Comparison of ENCODE assay signal across 9 cellular contexts in the genomic region with DNA sequence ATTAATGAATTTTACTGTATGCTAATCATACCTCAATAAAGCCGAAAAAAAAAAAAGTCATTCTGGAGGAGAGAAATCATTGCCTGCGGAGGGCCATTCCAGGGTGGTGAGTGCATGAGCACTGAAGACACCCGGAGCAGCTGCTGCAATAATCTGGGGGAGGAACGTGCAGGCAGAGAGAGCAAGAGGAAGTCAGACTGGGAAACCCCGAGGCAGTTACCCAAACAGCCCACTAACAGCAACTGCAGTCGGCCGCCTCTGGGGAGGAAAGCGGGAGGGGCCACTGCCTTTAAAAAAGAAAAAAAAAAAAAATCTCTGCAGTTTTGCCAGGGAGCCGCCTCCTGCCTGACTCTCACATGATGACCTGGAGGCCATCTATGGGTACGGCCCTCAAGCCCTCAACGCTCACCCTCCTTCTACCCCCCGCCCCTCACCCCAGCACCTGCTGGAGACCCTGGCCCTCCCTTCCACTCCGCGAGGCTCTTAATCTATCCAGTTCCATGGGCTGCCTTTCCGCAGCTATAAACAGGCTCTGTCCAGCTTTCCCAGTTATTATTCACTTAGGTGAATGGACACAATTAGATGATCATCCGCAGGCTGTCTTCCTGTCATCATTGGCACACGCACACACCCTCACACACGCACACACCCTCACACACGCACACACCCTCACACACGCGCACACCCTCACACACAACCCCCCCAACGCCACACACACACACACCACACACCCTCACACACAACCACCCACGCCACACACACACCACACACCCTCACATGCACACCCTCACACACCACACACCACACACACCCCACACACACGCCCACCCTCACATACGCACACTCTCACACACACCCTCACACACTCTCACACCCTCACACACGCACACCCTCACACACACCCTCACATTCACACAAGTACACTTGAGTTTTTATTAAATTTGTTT. TPM values are rescaled to one million over a fixed set of nuclear protein-coding genes. Genes with fewer than 3 reads are reported as not detected.
A peak's percentile ranks its signal among the peaks of the same experiment; 100 is the strongest.
DNase-seq lines count a peak whose midpoint lies in the region; ATAC-seq, FAIRE-seq and TF ChIP-seq lines count a peak whose summit lies in the region.
"Had no signal": no experiment of that assay in that cellular context is flagged by ENCODE, and none has a peak within 500 bp of the region (broad histone marks: within the 10 kb centered on the region; RNA-seq: fewer than 3 reads in every experiment).

No MANE protein-coding gene starts in this region.

- TF ChIP-seq CTCF in K562 (IDR thresholded peaks at IDR 0.05 in 2 of 3, conservative IDR thresholded peaks at IDR 0.05 in 1 of 3; ENCODE audit: insufficient read depth in 2 of 3, low read depth in 1 of 3, low read length in 3 of 3) (peak in 1 of 3 experiments; percentile 4; a peak in 1 of 6 replicates), lower leg skin (IDR thresholded peaks at IDR 0.05) (no peak)

- H3K4me1 ChIP-seq in K562 (replicated peaks in 1 of 2; ENCODE audit: control insufficient read depth in 2 of 2, insufficient read depth in 2 of 2, low read length in 2 of 2): peaks cover 24 to 55% of the 10 kb centered on the region in 2 experiments

- ATAC-seq in GM21737 (IDR thresholded peaks at IDR 0.05; ENCODE audit: unreplicated experiment): peak; percentile 81
- peak; percentile 83 for ATAC-seq in K562
- no peak for ATAC-seq in GM19328 (IDR thresholded peaks at IDR 0.05; ENCODE audit: unreplicated experiment)

- POLR2A ChIA-PET in K562 (lab: Yijun Ruan, JAX): no interaction called here

- H3K9me3 ChIP-seq in MG63 (no peaks in the 10 kb centered on the region), K562 (replicated peaks; ENCODE audit: control insufficient read depth, insufficient read depth, low read depth, low read length) (no peaks in the 10 kb centered on the region)
- H3K9me3 ChIP-seq: thoracic aorta had no signal

- CTCF ChIA-PET in K562 (lab: Yijun Ruan, JAX; ENCODE audit: low intra/inter-chr PET ratio): no interaction called here

- H3K27ac ChIP-seq in K562 (ENCODE audit: extremely low read depth, low read depth, low read length): no peak overlapping the region
- H3K27ac ChIP-seq: thoracic aorta had no signal

- 6% methylated on average over 13 of the region's 26 CpGs for WGBS in K562 (ENCODE audit: insufficient coverage, low coverage, missing lambda C conversion rate)
- 16 to 52% methylated on average over 26 of the region's 26 CpGs for WGBS in lower leg skin, 2 donors

- H3K27me3 ChIP-seq in MG63 (no peaks in the 10 kb centered on the region), K562 (ENCODE audit: control insufficient read depth in 2 of 2, insufficient read depth in 2 of 2, low read length in 2 of 2) (peaks cover 0 to 7% of the 10 kb centered on the region in 2 experiments; a peak in 1 of 5 replicates)

- H3K4me3 ChIP-seq in MG63 (no peak overlapping the region), K562 (no peak overlapping the region), lower leg skin (ENCODE audit: low read depth, poor library complexity, severe bottlenecking) (no peak overlapping the region)
- H3K4me3 ChIP-seq: thoracic aorta had no signal

- no peak overlapping the region; the same call in 1 of the 2 replicates for H3K4me2 ChIP-seq in K562 (ENCODE audit: insufficient read depth, low read length)

- TF ChIP-seq EP300 in K562 (IDR thresholded peaks at IDR 0.05; ENCODE audit: low read length): peak; percentile 39; the same call in 1 of the 2 replicates

- FAIRE-seq in G401.6 (lab: Jason Lieb, UNC): peak; percentile 87
- peak; percentile 60 for FAIRE-seq in K562 (lab: Jason Lieb, UNC)

- no TSS peak for BruUV-seq in K562 (replicated peaks; lab: Mats Ljungman, UMichigan)

- TF ChIP-seq RAD21 in K562 (CRISPR knock-in tag; conservative IDR thresholded peaks at IDR 0.05 in 1 of 2, IDR thresholded peaks at IDR 0.05 in 1 of 2): no peak

- TF ChIP-seq POLR2A in K562 (conservative IDR thresholded peaks at IDR 0.05): no peak
- no peak for TF ChIP-seq POLR2A in lower leg skin (IDR thresholded peaks at IDR 0.05)

- DNase-seq in MG63: peak; percentile 76
- DNase-seq in SW 1271 (lab: John Stamatoyannopoulos, UW): peak; percentile 51 to 60
- DNase-seq in K562 (ENCODE audit: extremely low read depth in 1 of 4, low spot score in 3 of 4): peak; percentile 65 to 77 (median 70)
- peak; percentile 24 to 90 for DNase-seq in lower leg skin (ENCODE audit: low spot score in 2 of 2)
- DNase-seq in stromal cell of bone marrow (ENCODE audit: low read depth): peak; percentile 58

- no peaks in the 10 kb centered on the region for H3K79me2 ChIP-seq in K562 (ENCODE audit: control insufficient read depth, insufficient read depth, low read length)

- in situ Hi-C loops in K562 (cut with MboI): no loop called here

- H3K36me3 ChIP-seq in MG63: no peaks in the 10 kb centered on the region
- H3K36me3 ChIP-seq in K562 (ENCODE audit: control insufficient read depth, insufficient read depth, low read length): no peaks in the 10 kb centered on the region
- H3K36me3 ChIP-seq: thoracic aorta had no signal

- no peaks in the 10 kb centered on the region for H3K9me1 ChIP-seq in K562 (ENCODE audit: control insufficient read depth, insufficient read depth, low read length)

- no peak overlapping the region for H2AFZ ChIP-seq in K562 (ENCODE audit: low read depth, low read length)

- intact Hi-C loops in K562 (cut with micrococcal nuclease): no loop called here
- intact Hi-C loops in lower leg skin (cut with DNase I; ENCODE audit: low total_unique reads): no loop called here

- H3K9ac ChIP-seq in K562 (ENCODE audit: insufficient read depth in 1 of 2, low read depth in 2 of 2, low read length in 2 of 2): peak overlapping the region in 1 of 2 experiments; percentile 52; a peak in 1 of 4 replicates

- no peaks in the 10 kb centered on the region for H4K20me1 ChIP-seq in K562 (replicated peaks; ENCODE audit: control insufficient read depth, insufficient read depth, low read length)

RNA-seq across cellular contexts. Expression of a gene that starts 3.4 kb away (rescaled TPM):
- total RNA-seq in MG63 (2014; rRNA removed; shearing (Covaris generic); ENCODE audit: low replicate concordance): 0.27 TPM in 1 of 2 replicates, not detected in the other
- total RNA-seq in K562 (2011; cell fraction: chromatin; rRNA removed; ENCODE audit: low replicate concordance): not detected in 2 replicates
- not detected in 2 replicates for total RNA-seq in K562 (2011; cell fraction: nucleolus; rRNA removed)
- not detected in 2 replicates for total RNA-seq in K562 (2011; cell fraction: nucleoplasm; rRNA removed)
- not detected in 2 replicates for total RNA-seq in K562 (2014; rRNA removed)
- not detected in 2 replicates for total RNA-seq in K562 (2014; rRNA removed; fragmentation: Illumina TruSeq; extraction: Trizol)
- not detected in 2 replicates for total RNA-seq in K562 (2015; rRNA removed; fragmentation: Illumina TruSeq; extraction: Trizol)
- total RNA-seq in K562 (2021): not detected in 2 replicates
- not detected in 2 replicates for polyA plus RNA-seq in K562 (2011; rRNA removed)
- not detected in 2 replicates for polyA plus RNA-seq in K562 (2011; cell fraction: cytosol; rRNA removed)
- polyA plus RNA-seq in K562 (2011; cell fraction: nucleus; rRNA removed): not detected in 2 replicates
- polyA plus RNA-seq in K562 (2012): 0.56 and 0.65 TPM in 2 replicates
- polyA plus RNA-seq in K562 (2014; fragmentation: Illumina TruSeq; extraction: Trizol): not detected in 2 replicates
- polyA plus RNA-seq in K562 (2014; fragmentation: Nextera tagmentation; extraction: Ambion mirVana): not detected
- polyA plus RNA-seq in K562 (2014; rRNA removed): not detected in 2 replicates
- not detected in 2 replicates for polyA minus RNA-seq in K562 (2011; rRNA and poly(A)+ RNA removed)
- polyA minus RNA-seq in K562 (2011; cell fraction: cytosol; rRNA and poly(A)+ RNA removed): not detected in 2 replicates
- not detected in 2 replicates for polyA minus RNA-seq in K562 (2011; cell fraction: nucleus; rRNA and poly(A)+ RNA removed)
- total RNA-seq in lower leg skin: 1 to 10 TPM in 2 of 4 donors, under 1 TPM in 2; 0.53 to 2.6 (median 0.98) TPM
- total RNA-seq: thoracic aorta had no signal

RNA-seq across cellular contexts. Expression of a gene that starts 15.1 kb away (rescaled TPM):
- total RNA-seq in MG63 (2014; rRNA removed; shearing (Covaris generic); ENCODE audit: low replicate concordance): 0.30 TPM in 1 of 2 replicates, not detected in the other
- total RNA-seq in K562 (2011; cell fraction: chromatin; rRNA removed; ENCODE audit: low replicate concordance): 1.9 and 4.7 TPM in 2 replicates
- 1.1 and 2.7 TPM in 2 replicates for total RNA-seq in K562 (2011; cell fraction: nucleolus; rRNA removed)
- total RNA-seq in K562 (2011; cell fraction: nucleoplasm; rRNA removed): 1.5 and 1.8 TPM in 2 replicates
- total RNA-seq in K562 (2014; rRNA removed) (0.09 and 0.24 TPM in 2 replicates), K562 (2014; rRNA removed; fragmentation: Illumina TruSeq; extraction: Trizol) (0.10 and 0.40 TPM in 2 replicates), K562 (2015; rRNA removed; fragmentation: Illumina TruSeq; extraction: Trizol) (0.11 and 0.36 TPM in 2 replicates), K562 (2021) (0.29 and 0.86 TPM in 2 replicates), lower leg skin (10 to 100 TPM in 2 of 4 donors, 1 to 10 TPM in 2; 3.0 to 12.9 (median 8.4) TPM)
- polyA plus RNA-seq in K562 (2011; rRNA removed) (0.15 and 0.61 TPM in 2 replicates), K562 (2014; fragmentation: Illumina TruSeq; extraction: Trizol) (0.16 and 0.21 TPM in 2 replicates), K562 (2014; fragmentation: Nextera tagmentation; extraction: Ambion mirVana) (not detected), K562 (2014; rRNA removed) (0.62 TPM in 1 of 2 replicates, not detected in the other)
- polyA plus RNA-seq in K562 (2011; cell fraction: cytosol; rRNA removed): 0.10 and 0.19 TPM in 2 replicates
- polyA plus RNA-seq in K562 (2011; cell fraction: nucleus; rRNA removed): 1.4 and 1.7 TPM in 2 replicates
- 0.29 and 2.2 TPM in 2 replicates for polyA plus RNA-seq in K562 (2012)
- polyA minus RNA-seq in K562 (2011; rRNA and poly(A)+ RNA removed): 0.18 and 0.21 TPM in 2 replicates
- 3.5 TPM in 1 of 2 replicates, not detected in the other for polyA minus RNA-seq in K562 (2011; cell fraction: cytosol; rRNA and poly(A)+ RNA removed)
- polyA minus RNA-seq in K562 (2011; cell fraction: nucleus; rRNA and poly(A)+ RNA removed): 0.44 and 1.1 TPM in 2 replicates

RNA-seq across cellular contexts. Expression of a gene that starts 25.0 kb away (rescaled TPM):
- 0.07 and 2.4 TPM in 2 replicates for total RNA-seq in MG63 (2014; rRNA removed; shearing (Covaris generic); ENCODE audit: low replicate concordance)
- total RNA-seq in K562 (2011; cell fraction: chromatin; rRNA removed; ENCODE audit: low replicate concordance): 54.8 and 157 TPM in 2 replicates
- 105 and 155 TPM in 2 replicates for total RNA-seq in K562 (2011; cell fraction: nucleolus; rRNA removed)
- total RNA-seq in K562 (2011; cell fraction: nucleoplasm; rRNA removed): 55.0 and 81.2 TPM in 2 replicates
- total RNA-seq in K562 (2014; rRNA removed): 52.7 and 81.2 TPM in 2 replicates
- 3.1 and 5.5 TPM in 2 replicates for total RNA-seq in K562 (2014; rRNA removed; fragmentation: Illumina TruSeq; extraction: Trizol)
- 32.7 and 36.8 TPM in 2 replicates for total RNA-seq in K562 (2015; rRNA removed; fragmentation: Illumina TruSeq; extraction: Trizol)
- 70.5 and 81.8 TPM in 2 replicates for total RNA-seq in K562 (2021)
- polyA plus RNA-seq in K562 (2011; rRNA removed): 9.6 and 29.7 TPM in 2 replicates
- 21.0 and 26.6 TPM in 2 replicates for polyA plus RNA-seq in K562 (2011; cell fraction: cytosol; rRNA removed)
- 174 and 259 TPM in 2 replicates for polyA plus RNA-seq in K562 (2011; cell fraction: nucleus; rRNA removed)
- 59.1 and 135 TPM in 2 replicates for polyA plus RNA-seq in K562 (2012)
- polyA plus RNA-seq in K562 (2014; fragmentation: Illumina TruSeq; extraction: Trizol): 13.5 and 40.2 TPM in 2 replicates
- 1 to 10 TPM in 1 of 2 experiments, under 1 TPM in 1; 0.30 to 1.7 TPM for polyA plus RNA-seq in K562 (2014; fragmentation: Nextera tagmentation; extraction: Ambion mirVana)
- polyA plus RNA-seq in K562 (2014; rRNA removed): 63.7 and 77.8 TPM in 2 replicates
- polyA minus RNA-seq in K562 (2011; rRNA and poly(A)+ RNA removed): 3.6 and 6.7 TPM in 2 replicates
- 13.5 and 33.9 TPM in 2 replicates for polyA minus RNA-seq in K562 (2011; cell fraction: cytosol; rRNA and poly(A)+ RNA removed)
- 26.9 and 53.0 TPM in 2 replicates for polyA minus RNA-seq in K562 (2011; cell fraction: nucleus; rRNA and poly(A)+ RNA removed)
- 10 to 100 TPM in 2 of 4 donors, 1 to 10 TPM in 2; 2.7 to 14.8 (median 10.5) TPM for total RNA-seq in lower leg skin

RNA-seq across cellular contexts. Expression of a gene that starts 33.8 kb away (rescaled TPM):
- total RNA-seq in MG63 (2014; rRNA removed; shearing (Covaris generic); ENCODE audit: low replicate concordance): 205 and 325 TPM in 2 replicates
- total RNA-seq in K562 (2011; cell fraction: chromatin; rRNA removed; ENCODE audit: low replicate concordance): 126 and 302 TPM in 2 replicates
- 207 and 213 TPM in 2 replicates for total RNA-seq in K562 (2011; cell fraction: nucleolus; rRNA removed)
- 179 and 187 TPM in 2 replicates for total RNA-seq in K562 (2011; cell fraction: nucleoplasm; rRNA removed)
- 152 and 196 TPM in 2 replicates for total RNA-seq in K562 (2014; rRNA removed)
- total RNA-seq in K562 (2014; rRNA removed; fragmentation: Illumina TruSeq; extraction: Trizol): 101 and 103 TPM in 2 replicates
- total RNA-seq in K562 (2015; rRNA removed; fragmentation: Illumina TruSeq; extraction: Trizol): 134 and 146 TPM in 2 replicates
- total RNA-seq in K562 (2021): 226 and 231 TPM in 2 replicates
- 105 and 117 TPM in 2 replicates for polyA plus RNA-seq in K562 (2011; rRNA removed)
- 174 and 276 TPM in 2 replicates for polyA plus RNA-seq in K562 (2011; cell fraction: cytosol; rRNA removed)
- polyA plus RNA-seq in K562 (2011; cell fraction: nucleus; rRNA removed): 211 and 324 TPM in 2 replicates
- polyA plus RNA-seq in K562 (2012): 177 and 213 TPM in 2 replicates
- polyA plus RNA-seq in K562 (2014; fragmentation: Illumina TruSeq; extraction: Trizol): 192 and 229 TPM in 2 replicates
- 10 to 100 TPM; 11.1 to 26.5 TPM for polyA plus RNA-seq in K562 (2014; fragmentation: Nextera tagmentation; extraction: Ambion mirVana)
- 250 and 277 TPM in 2 replicates for polyA plus RNA-seq in K562 (2014; rRNA removed)
- 45.9 and 88.5 TPM in 2 replicates for polyA minus RNA-seq in K562 (2011; rRNA and poly(A)+ RNA removed)
- 72.1 and 79.8 TPM in 2 replicates for polyA minus RNA-seq in K562 (2011; cell fraction: cytosol; rRNA and poly(A)+ RNA removed)
- 70.5 and 80.1 TPM in 2 replicates for polyA minus RNA-seq in K562 (2011; cell fraction: nucleus; rRNA and poly(A)+ RNA removed)
- total RNA-seq in lower leg skin: 10 to 100 TPM; 32.6 to 70.9 (median 51.1) TPM

RNA-seq across cellular contexts. Expression of a gene that starts 43.4 kb away (rescaled TPM):
- not detected in 2 replicates for total RNA-seq in MG63 (2014; rRNA removed; shearing (Covaris generic); ENCODE audit: low replicate concordance)
- total RNA-seq in K562 (2011; cell fraction: chromatin; rRNA removed; ENCODE audit: low replicate concordance): 14.9 and 45.4 TPM in 2 replicates
- total RNA-seq in K562 (2011; cell fraction: nucleolus; rRNA removed): 31.0 and 32.8 TPM in 2 replicates
- 15.7 and 24.1 TPM in 2 replicates for total RNA-seq in K562 (2011; cell fraction: nucleoplasm; rRNA removed)
- total RNA-seq in K562 (2014; rRNA removed) (8.4 and 9.5 TPM in 2 replicates), K562 (2014; rRNA removed; fragmentation: Illumina TruSeq; extraction: Trizol) (2.7 and 4.0 TPM in 2 replicates), K562 (2015; rRNA removed; fragmentation: Illumina TruSeq; extraction: Trizol) (12.3 and 13.4 TPM in 2 replicates), K562 (2021) (9.6 and 14.8 TPM in 2 replicates), lower leg skin (10 to 100 TPM in 1 of 4 donors, 1 to 10 TPM in 2, under 1 TPM in 1; 0.76 to 11.8 (median 4.2) TPM)
- polyA plus RNA-seq in K562 (2011; rRNA removed) (12.7 and 16.4 TPM in 2 replicates), K562 (2014; fragmentation: Illumina TruSeq; extraction: Trizol) (5.6 and 7.3 TPM in 2 replicates), K562 (2014; fragmentation: Nextera tagmentation; extraction: Ambion mirVana) (under 1 TPM in 1 of 2 experiments, not detected in 1; 0.07 TPM), K562 (2014; rRNA removed) (11.1 and 11.6 TPM in 2 replicates)
- 21.2 and 25.6 TPM in 2 replicates for polyA plus RNA-seq in K562 (2011; cell fraction: cytosol; rRNA removed)
- polyA plus RNA-seq in K562 (2011; cell fraction: nucleus; rRNA removed): 48.7 and 48.8 TPM in 2 replicates
- 24.3 and 60.0 TPM in 2 replicates for polyA plus RNA-seq in K562 (2012)
- 5.5 and 12.0 TPM in 2 replicates for polyA minus RNA-seq in K562 (2011; rRNA and poly(A)+ RNA removed)
- polyA minus RNA-seq in K562 (2011; cell fraction: cytosol; rRNA and poly(A)+ RNA removed): 7.0 and 13.6 TPM in 2 replicates
- polyA minus RNA-seq in K562 (2011; cell fraction: nucleus; rRNA and poly(A)+ RNA removed): 9.8 and 16.1 TPM in 2 replicates
